8 cellular contexts compared by ENCODE assay signal in genomic region chr20:50625986-50626677, GRCh38.
DNase-seq lines count a peak whose midpoint lies in the region; ATAC-seq and TF ChIP-seq lines count a peak whose summit lies in the region.

No MANE protein-coding gene starts in this region.

- no TSS peak for BruUV-seq in Panc1 (replicated peaks; lab: Mats Ljungman, UMichigan)

- H3K27me3 ChIP-seq in Panc1 (ENCODE audit: control insufficient read depth, insufficient read depth, low read length), result no peaks in the 10 kb centered on the region
- no peaks in the 10 kb centered on the region for H3K27me3 ChIP-seq in endocrine pancreas (ENCODE audit: control insufficient read depth, insufficient read depth, low read length)

- H3K36me3 ChIP-seq in Panc1 (ENCODE audit: control insufficient read depth, insufficient read depth, low read length), result no peaks in the 10 kb centered on the region
- H3K36me3 ChIP-seq in endocrine pancreas (ENCODE audit: control insufficient read depth, insufficient read depth, low read length), result no peaks in the 10 kb centered on the region

- peak; percentile 72 for TF ChIP-seq CTCF in AG09319 (IDR thresholded peaks at IDR 0.05; ENCODE audit: low read depth, low read length)
- TF ChIP-seq CTCF in Panc1 (IDR thresholded peaks at IDR 0.05), result peak; percentile 91
- no peak for TF ChIP-seq CTCF in omental fat pad (IDR thresholded peaks at IDR 0.05)

- CTCF ChIA-PET in HEK293T (lab: Yijun Ruan, JAX) (interaction anchor here (0.5 to 2.1 kb wide), 16 partner anchors 10 to 893 kb away, joined by 3 to 22 read pairs (median 4); partner anchors contain the start of gene BCAS4), Panc1 (lab: Charles Lee) (interaction anchor here (0.5 to 1.4 kb wide), 8 partner anchors 10 to 321 kb away, joined by 3 to 15 read pairs (median 4); no protein-coding TSS in a partner anchor)

- no peak overlapping the region for H3K4me3 ChIP-seq in Panc1 (ENCODE audit: low read depth in 2 of 2, low read length in 2 of 2)
- H3K4me3 ChIP-seq in endocrine pancreas (ENCODE audit: control insufficient read depth, insufficient read depth, low read length), result no peak overlapping the region

- DNase-seq in AG09319 (ENCODE audit: extremely low read depth, low read depth) (no peak), HEK293T (ENCODE audit: extremely low spot score) (peak; percentile 71), Panc1 (ENCODE audit: low read depth, low spot score) (no peak), omental fat pad (ENCODE audit: low spot score) (no peak)

- POLR2A ChIA-PET in HEK293T (lab: Yijun Ruan, JAX), result interaction anchor here (1.3 kb wide), 1 partner anchor 164 kb away, joined by 6 read pairs; no protein-coding TSS in a partner anchor
- POLR2A ChIA-PET in Panc1 (lab: Charles Lee), result interaction anchor here (0.6 to 1.0 kb wide), 4 partner anchors 10 to 162 kb away, joined by 3 to 7 read pairs (median 5); no protein-coding TSS in a partner anchor

- intact Hi-C loops in Panc1 (cut with micrococcal nuclease; ENCODE audit: unreplicated experiment), result no loop called here

- H3K27ac ChIP-seq in Panc1 (ENCODE audit: low read length), result peak overlapping the region; percentile 86

- H3K4me1 ChIP-seq in Panc1 (ENCODE audit: control insufficient read depth, insufficient read depth, low read length) (peaks cover 51% of the 10 kb centered on the region), endocrine pancreas (ENCODE audit: control insufficient read depth, insufficient read depth, low read length) (no peaks in the 10 kb centered on the region)

- in situ Hi-C loops in Panc1 (cut with HindIII; ENCODE audit: low pct_unique_long_range_greater_than_20kb, low sequenced_read_pairs), result no loop called here

- H3K9me3 ChIP-seq in Panc1 (ENCODE audit: control insufficient read depth, insufficient read depth, low read depth, low read length) (no peaks in the 10 kb centered on the region), endocrine pancreas (ENCODE audit: control insufficient read depth, low read length) (no peaks in the 10 kb centered on the region)

- H3K9ac ChIP-seq in endocrine pancreas (ENCODE audit: control insufficient read depth, insufficient read depth, low read length), result peak overlapping the region; percentile 62

- ATAC-seq in Panc1 (peak; percentile 58), omental fat pad (ENCODE audit: low FRiP score) (peak; percentile 29), GM19324 (IDR thresholded peaks at IDR 0.05; ENCODE audit: low FRiP score, unreplicated experiment) (no peak), GM19395 (IDR thresholded peaks at IDR 0.05; ENCODE audit: unreplicated experiment) (no peak), HG03097 (IDR thresholded peaks at IDR 0.05; ENCODE audit: low FRiP score, unreplicated experiment) (no peak)

TF ChIP-seq in HEK293T, 16 proteins besides CTCF, POLR2A, EP300 and RAD21:
- TF ChIP-seq ARNT (IDR thresholded peaks at IDR 0.05), result no peak
- no peak for TF ChIP-seq ZNF384 (IDR thresholded peaks at IDR 0.05)
- TF ChIP-seq LEF1 (IDR thresholded peaks at IDR 0.05; ENCODE audit: borderline replicate concordance), result no peak
- TF ChIP-seq PKNOX1 (IDR thresholded peaks at IDR 0.05), result no peak
- TF ChIP-seq NFRKB (IDR thresholded peaks at IDR 0.05), result no peak
- TF ChIP-seq HDGF (IDR thresholded peaks at IDR 0.05; ENCODE audit: borderline replicate concordance), result no peak
- TF ChIP-seq ELF4 (IDR thresholded peaks at IDR 0.05), result no peak
- no peak for TF ChIP-seq FOXM1 (IDR thresholded peaks at IDR 0.05; ENCODE audit: borderline replicate concordance)
- TF ChIP-seq SP1 (IDR thresholded peaks at IDR 0.05), result no peak
- TF ChIP-seq FOXK2 (IDR thresholded peaks at IDR 0.05), result no peak

Comparison
In these comparisons a context has a peak if more than half of its experiments do, and no peak if none do; other contexts are left out.
1. CTCF ChIP-seq: peak in AG09319 (single experiment) and Panc1 (single experiment); none in omental fat pad (0 of 3).
2. ATAC-seq: peak in Panc1 (single experiment) and omental fat pad (single experiment); none in GM19324 (single experiment), GM19395 (single experiment) and HG03097 (single experiment).